Comparison of ENCODE assay signal across 20 cellular contexts in genomic region chr1:1393014-1393413, GRCh38. TPM values are rescaled to one million over a fixed set of nuclear protein-coding genes. Genes with fewer than 3 reads are reported as not detected.
"Had no signal": no experiment of that assay in that cellular context is flagged by ENCODE, and none has a peak within 500 bp of the region (broad histone marks: within the 10 kb centered on the region; RNA-seq: fewer than 3 reads in every experiment).

No MANE protein-coding gene starts in this region.

- H3K4me3 ChIP-seq: dorsolateral prefrontal cortex, heart left ventricle, lower lobe of right lung, sigmoid colon, skin epidermis had no signal

- DNase-seq: cortex of kidney; dorsolateral prefrontal cortex; effector CD8-positive, alpha-beta T cell; foreskin melanocyte; heart left ventricle; hippocampal formation; kidney glomerular epithelial cell; lower lobe of right lung; natural killer cell; sigmoid colon; stimulated activated CD4-positive, alpha-beta T cell treated with anti-CD3 and anti-CD28 coated beads, Interleukin-2, amount 100 ng/mL, for 24 hours; stimulated activated CD4-positive, alpha-beta T cell treated with anti-CD3 and anti-CD28 coated beads, Interleukin-4, amount 100 ng/mL, for 4 hours; stimulated activated naive CD4-positive, alpha-beta T cell treated with Interleukin-2 at 50 U/mL for 16 hours; trophoblast cell had no signal

- H3K27ac ChIP-seq: dorsolateral prefrontal cortex, heart left ventricle, lower lobe of right lung, sigmoid colon, skin epidermis had no signal

- H3K9me3 ChIP-seq: heart left ventricle, lower lobe of right lung, sigmoid colon had no signal

- H3K4me3 Mint-ChIP-seq: memory B cell, mesothelial cell of epicardium, natural killer cell had no signal

- H3K27me3 ChIP-seq: dorsolateral prefrontal cortex, heart left ventricle, sigmoid colon had no signal

- H3K27me3 Mint-ChIP-seq: memory B cell had no signal

- ATAC-seq: heart left ventricle, left lobe of liver, lower lobe of right lung, natural killer cell had no signal

- H3K27ac Mint-ChIP-seq: memory B cell, mesothelial cell of epicardium had no signal

- H3K9me3 Mint-ChIP-seq: memory B cell, mesothelial cell of epicardium, natural killer cell had no signal

RNA-seq across cellular contexts. Expression of gene ANKRD65, which starts 28.1 kb away (rescaled TPM):
- total RNA-seq: glomerular endothelial cell, myocyte, natural killer cell had no signal
